In the genomic region with DNA sequence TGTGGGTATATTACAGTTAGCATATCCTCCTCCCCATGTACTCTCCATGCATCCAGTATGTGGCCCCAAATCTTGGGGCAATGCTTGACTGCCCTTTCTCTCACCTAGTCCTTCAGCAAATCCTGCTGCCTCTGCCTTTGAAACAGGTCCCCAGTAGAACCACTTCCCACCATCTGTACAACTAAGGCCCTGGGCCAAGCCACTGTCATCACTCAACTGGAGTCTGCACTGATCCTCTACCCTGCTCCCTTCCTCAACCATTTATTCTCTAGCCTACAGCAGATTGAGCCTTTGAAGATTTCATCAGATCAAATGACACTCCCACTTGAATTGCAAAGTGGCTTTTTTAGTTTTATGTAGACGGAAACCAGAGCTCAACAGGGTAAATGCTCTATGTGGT, we compare ENCODE assay signal across 11 cellular contexts.
"Had no signal": no experiment of that assay in that cellular context is flagged by ENCODE, and none has a peak within 500 bp of the region (broad histone marks: within the 10 kb centered on the region; RNA-seq: fewer than 3 reads in every experiment).

No MANE protein-coding gene starts in this region.

- DNase-seq: activated CD4-positive, alpha-beta memory T cell treated with anti-CD3 and anti-CD28 coated beads, Interleukin-2, amount 10 ng/mL, durations not matched to agents 7 days and 5 days; activated effector memory CD4-positive, alpha-beta T cell treated with Interleukin-2 at 50 U/mL for 16 hours; activated naive CD4-positive, alpha-beta T cell treated with anti-CD3 and anti-CD28 coated beads, Interleukin-2, amount 50 U/mL, for 16 hours; activated T-cell treated with anti-CD3 and anti-CD28 coated beads, Interleukin-2, amount 50 U/mL, for 4 hours; nephron progenitor cell; occipital lobe; uterus; WERI-Rb-1 had no signal

- H3K27ac ChIP-seq: esophagus muscularis mucosa, tibial nerve, uterus, WERI-Rb-1 had no signal

- H3K9me3 ChIP-seq: esophagus muscularis mucosa, tibial nerve, uterus had no signal

- H3K27me3 ChIP-seq: tibial nerve, uterus had no signal

- H3K4me3 ChIP-seq: esophagus muscularis mucosa, lung, tibial nerve, uterus had no signal

- H3K36me3 ChIP-seq: esophagus muscularis mucosa, tibial nerve, uterus, WERI-Rb-1 had no signal

- H3K4me1 ChIP-seq: esophagus muscularis mucosa, tibial nerve, uterus had no signal
